ENCODE assay signal across 18 cellular contexts in the genomic region with DNA sequence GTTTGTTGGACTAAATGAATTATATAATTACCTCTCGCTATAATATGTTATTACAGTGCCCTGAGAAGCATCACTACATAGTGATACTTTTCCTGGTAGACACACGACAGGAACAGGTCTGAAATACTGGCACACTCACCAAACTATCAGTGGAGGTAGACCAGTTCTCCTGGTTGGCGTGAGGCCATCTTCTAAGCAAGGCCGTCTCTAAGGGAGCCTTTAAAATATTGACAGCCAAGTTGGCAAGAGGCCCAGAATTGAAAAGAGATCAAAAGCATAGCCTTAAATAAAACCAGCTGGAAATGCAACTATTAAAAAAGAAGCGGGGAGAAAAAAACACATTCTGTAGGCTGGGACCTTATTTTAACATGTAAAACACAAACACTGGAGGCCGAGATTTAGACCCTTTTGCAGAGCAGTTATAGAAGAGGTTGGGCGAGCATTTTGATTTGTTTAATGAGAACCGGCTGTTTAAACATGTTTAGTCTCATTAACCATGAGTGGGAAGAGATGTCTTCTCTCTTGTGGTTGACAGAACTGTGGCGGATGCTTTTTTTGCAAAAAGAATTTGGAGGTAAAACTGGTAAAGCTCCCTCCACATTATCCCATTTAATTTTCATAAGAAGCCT.
DNase-seq lines count a peak whose midpoint lies in the region; ATAC-seq, FAIRE-seq and TF ChIP-seq lines count a peak whose summit lies in the region.
"Had no signal": no experiment of that assay in that cellular context is flagged by ENCODE, and none has a peak within 500 bp of the region (broad histone marks: within the 10 kb centered on the region; RNA-seq: fewer than 3 reads in every experiment).

No MANE protein-coding gene starts in this region.

- WGBS in pancreas, 2 donors = 12 to 14% methylated on average over 9 of the region's 9 CpGs

- no peaks in the 10 kb centered on the region for H3K27me3 ChIP-seq in pancreas
- H3K27me3 ChIP-seq: BLaER1 treated with 17β-estradiol and CSF1 and Interleukin-3, amounts not matched to agents 10 nM and 100 nM had no signal

- POLR2A ChIA-PET in GM10248 (lab: Yijun Ruan, JAX) = no interaction called here

- CTCF ChIA-PET in GM10248 (lab: Yijun Ruan, JAX) = no interaction called here

- ATAC-seq in pancreas = peak; percentile 80 to 95 (median 87)
- no peak for ATAC-seq in GM19023 (IDR thresholded peaks at IDR 0.05; ENCODE audit: unreplicated experiment)
- no peak for ATAC-seq in SK-N-SH treated with all-trans-retinoic acid at 6 μM for 48 hours
- ATAC-seq: activated T-cell treated with anti-CD3 and anti-CD28 coated beads, Interleukin-2, amount 50 U/mL, for 4 hours; left cardiac atrium; naive thymus-derived CD4-positive, alpha-beta T cell had no signal

- FAIRE-seq in pancreas (lab: Jason Lieb, UNC) = no peak

- H3K36me3 ChIP-seq in pancreas = no peaks in the 10 kb centered on the region
- H3K36me3 ChIP-seq: BLaER1 treated with 17β-estradiol and CSF1 and Interleukin-3, amounts not matched to agents 10 nM and 100 nM had no signal

- H3K9me3 ChIP-seq in pancreas = no peaks in the 10 kb centered on the region
- H3K9me3 ChIP-seq: BLaER1 treated with 17β-estradiol and CSF1 and Interleukin-3, amounts not matched to agents 10 nM and 100 nM had no signal

- peaks cover 0 to 4% (median 4%) of the 10 kb centered on the region in 3 donors for H3K4me1 ChIP-seq in pancreas

- TF ChIP-seq CTCF in astrocyte of the spinal cord (IDR thresholded peaks at IDR 0.05; ENCODE audit: low read depth, low read length) (no peak), pancreas (IDR thresholded peaks at IDR 0.05) (no peak), GM13977 (IDR thresholded peaks at IDR 0.05; ENCODE audit: extremely low read depth, insufficient read depth, missing control alignments) (no peak), GM10248 (IDR thresholded peaks at IDR 0.05; ENCODE audit: control extremely low read depth, extremely low read depth, low read depth, missing control alignments) (no peak)

- no peak overlapping the region for H3K4me3 ChIP-seq in astrocyte of the spinal cord (ENCODE audit: low read depth, low read length)
- no peak overlapping the region for H3K4me3 ChIP-seq in pancreas
- H3K4me3 ChIP-seq: BLaER1 treated with 17β-estradiol and CSF1 and Interleukin-3, amounts not matched to agents 10 nM and 100 nM had no signal

- in situ Hi-C loops in astrocyte of the spinal cord (cut with HindIII; ENCODE audit: low sequenced_read_pairs) = no loop called here
- in situ Hi-C loops in GM13977 (cut with MboI; ENCODE audit: low pct_unique_long_range_greater_than_20kb, low sequenced_read_pairs, unreplicated experiment) = no loop called here

- DNase-seq in NCI-H1092 (lab: John Stamatoyannopoulos, UW) = peak; percentile 97
- DNase-seq in NCI-H2171 (lab: John Stamatoyannopoulos, UW) = peak; percentile 31
- peak; percentile 61 for DNase-seq in astrocyte of the spinal cord (ENCODE audit: low read depth, low spot score)
- DNase-seq in pancreas = peak in 4 of 6 donors; percentile 53 to 63 (median 61)
- no peak for DNase-seq in GM13977 (ENCODE audit: low spot score)
- no peak for DNase-seq in GM10248 (ENCODE audit: extremely low spot score)
- DNase-seq: activated CD4-positive, alpha-beta T cell treated with anti-CD3 and anti-CD28 coated beads for 4 hours; activated T-cell treated with anti-CD3 and anti-CD28 coated beads, Interleukin-2, amount 50 U/mL, for 4 hours; effector CD8-positive, alpha-beta T cell; glutamatergic neuron; H7; left cardiac atrium; naive thymus-derived CD4-positive, alpha-beta T cell; T-helper 2 cell had no signal

- intact Hi-C loops in pancreas (cut with DNase I) = no loop called here

- peak overlapping the region in 1 of 4 donors; percentile 38 for H3K27ac ChIP-seq in pancreas
- H3K27ac ChIP-seq: BLaER1 treated with 17β-estradiol and CSF1 and Interleukin-3, amounts not matched to agents 10 nM and 100 nM; RWPE1 had no signal

TF ChIP-seq in SK-N-SH treated with all-trans-retinoic acid at 6 μM for 48 hours, 23 proteins besides CTCF, POLR2A, EP300 and RAD21 (continues in another document):
- TF ChIP-seq OSR1 (CRISPR knock-in tag; IDR thresholded peaks at IDR 0.05) (no peak), ARNTL (CRISPR knock-in tag; IDR thresholded peaks at IDR 0.05; ENCODE audit: borderline replicate concordance, low read depth) (no peak), PPARA (CRISPR knock-in tag; IDR thresholded peaks at IDR 0.05; ENCODE audit: borderline replicate concordance) (no peak), POU6F1 (CRISPR knock-in tag; IDR thresholded peaks at IDR 0.05; ENCODE audit: borderline replicate concordance, low read depth) (no peak), ISL1 (CRISPR knock-in tag; IDR thresholded peaks at IDR 0.05) (no peak), GLIS3 (CRISPR knock-in tag; IDR thresholded peaks at IDR 0.05) (no peak), PATZ1 (CRISPR knock-in tag; IDR thresholded peaks at IDR 0.05; ENCODE audit: borderline replicate concordance) (no peak), CSDC2 (CRISPR knock-in tag; IDR thresholded peaks at IDR 0.05) (no peak), ZNF8 (CRISPR knock-in tag; IDR thresholded peaks at IDR 0.05) (no peak), RARB (CRISPR knock-in tag; IDR thresholded peaks at IDR 0.05) (no peak)
- TF ChIP-seq, protein P1, sequence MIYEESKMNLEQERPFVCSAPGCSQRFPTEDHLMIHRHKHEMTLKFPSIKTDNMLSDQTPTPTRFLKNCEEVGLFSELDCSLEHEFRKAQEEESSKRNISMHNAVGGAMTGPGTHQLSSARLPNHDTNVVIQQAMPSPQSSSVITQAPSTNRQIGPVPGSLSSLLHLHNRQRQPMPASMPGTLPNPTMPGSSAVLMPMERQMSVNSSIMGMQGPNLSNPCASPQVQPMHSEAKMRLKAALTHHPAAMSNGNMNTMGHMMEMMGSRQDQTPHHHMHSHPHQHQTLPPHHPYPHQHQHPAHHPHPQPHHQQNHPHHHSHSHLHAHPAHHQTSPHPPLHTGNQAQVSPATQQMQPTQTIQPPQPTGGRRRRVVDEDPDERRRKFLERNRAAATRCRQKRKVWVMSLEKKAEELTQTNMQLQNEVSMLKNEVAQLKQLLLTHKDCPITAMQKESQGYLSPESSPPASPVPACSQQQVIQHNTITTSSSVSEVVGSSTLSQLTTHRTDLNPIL (CRISPR knock-in tag; IDR thresholded peaks at IDR 0.05; ENCODE audit: low read depth) = no peak
- TF ChIP-seq, protein P2, sequence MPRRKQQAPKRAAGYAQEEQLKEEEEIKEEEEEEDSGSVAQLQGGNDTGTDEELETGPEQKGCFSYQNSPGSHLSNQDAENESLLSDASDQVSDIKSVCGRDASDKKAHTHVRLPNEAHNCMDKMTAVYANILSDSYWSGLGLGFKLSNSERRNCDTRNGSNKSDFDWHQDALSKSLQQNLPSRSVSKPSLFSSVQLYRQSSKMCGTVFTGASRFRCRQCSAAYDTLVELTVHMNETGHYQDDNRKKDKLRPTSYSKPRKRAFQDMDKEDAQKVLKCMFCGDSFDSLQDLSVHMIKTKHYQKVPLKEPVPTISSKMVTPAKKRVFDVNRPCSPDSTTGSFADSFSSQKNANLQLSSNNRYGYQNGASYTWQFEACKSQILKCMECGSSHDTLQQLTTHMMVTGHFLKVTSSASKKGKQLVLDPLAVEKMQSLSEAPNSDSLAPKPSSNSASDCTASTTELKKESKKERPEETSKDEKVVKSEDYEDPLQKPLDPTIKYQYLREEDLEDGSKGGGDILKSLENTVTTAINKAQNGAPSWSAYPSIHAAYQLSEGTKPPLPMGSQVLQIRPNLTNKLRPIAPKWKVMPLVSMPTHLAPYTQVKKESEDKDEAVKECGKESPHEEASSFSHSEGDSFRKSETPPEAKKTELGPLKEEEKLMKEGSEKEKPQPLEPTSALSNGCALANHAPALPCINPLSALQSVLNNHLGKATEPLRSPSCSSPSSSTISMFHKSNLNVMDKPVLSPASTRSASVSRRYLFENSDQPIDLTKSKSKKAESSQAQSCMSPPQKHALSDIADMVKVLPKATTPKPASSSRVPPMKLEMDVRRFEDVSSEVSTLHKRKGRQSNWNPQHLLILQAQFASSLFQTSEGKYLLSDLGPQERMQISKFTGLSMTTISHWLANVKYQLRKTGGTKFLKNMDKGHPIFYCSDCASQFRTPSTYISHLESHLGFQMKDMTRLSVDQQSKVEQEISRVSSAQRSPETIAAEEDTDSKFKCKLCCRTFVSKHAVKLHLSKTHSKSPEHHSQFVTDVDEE (CRISPR knock-in tag; IDR thresholded peaks at IDR 0.05) = no peak

Comparison
In these comparisons a context has a peak if more than half of its experiments do, and no peak if none do; other contexts are left out.
1. DNase-seq: peak in NCI-H1092 (single experiment), NCI-H2171 (single experiment), astrocyte of the spinal cord (single experiment) and pancreas (4 of 6); none in GM13977 (single experiment) and GM10248 (single experiment).
2. ATAC-seq: peak in pancreas (4 of 4); none in GM19023 (single experiment) and SK-N-SH treated with all-trans-retinoic acid at 6 μM for 48 hours (single experiment).